In the genomic region with DNA sequence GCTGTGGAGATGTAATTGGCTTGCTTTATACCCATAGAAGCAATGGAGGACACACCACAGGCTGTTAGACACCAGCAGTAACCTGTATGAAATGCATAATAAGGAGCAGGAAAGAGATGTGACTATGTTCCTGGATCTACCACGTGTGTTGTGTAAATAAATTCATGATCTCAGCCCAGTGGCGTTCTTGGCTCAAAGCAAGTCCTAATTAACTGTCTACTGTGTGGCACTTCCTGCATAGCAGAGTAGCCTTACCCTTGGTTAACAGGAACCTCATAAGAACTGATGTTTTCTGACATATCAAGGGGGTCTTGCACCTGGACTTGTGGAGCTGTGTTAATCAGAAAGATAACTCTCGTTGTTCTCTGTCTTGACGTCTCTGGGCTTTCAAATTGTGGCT, we compare ENCODE assay signal across 9 cellular contexts. TPM values are rescaled to one million over a fixed set of nuclear protein-coding genes. Genes with fewer than 3 reads are reported as not detected.
A peak's percentile ranks its signal among the peaks of the same experiment; 100 is the strongest.
DNase-seq lines count a peak whose midpoint lies in the region; ATAC-seq and TF ChIP-seq lines count a peak whose summit lies in the region.
"Had no signal": no experiment of that assay in that cellular context is flagged by ENCODE, and none has a peak within 500 bp of the region (broad histone marks: within the 10 kb centered on the region; RNA-seq: fewer than 3 reads in every experiment).

No MANE protein-coding gene starts in this region.

- TF ChIP-seq CTCF in C4-2B (conservative IDR thresholded peaks at IDR 0.05) (no peak), astrocyte of the spinal cord (IDR thresholded peaks at IDR 0.05; ENCODE audit: low read depth, low read length) (no peak)

- in situ Hi-C loops in astrocyte of the spinal cord (cut with HindIII; ENCODE audit: low sequenced_read_pairs), result no loop called here

- no peak overlapping the region for H3K4me3 ChIP-seq in astrocyte of the spinal cord (ENCODE audit: low read depth, low read length)

- ATAC-seq in left lobe of liver, result peak; percentile 21
- ATAC-seq in HG03342 (IDR thresholded peaks at IDR 0.05; ENCODE audit: unreplicated experiment), result no peak
- ATAC-seq in GM18511 (IDR thresholded peaks at IDR 0.05; ENCODE audit: unreplicated experiment), result no peak
- ATAC-seq in HG03280 (IDR thresholded peaks at IDR 0.05; ENCODE audit: unreplicated experiment), result no peak

- peak overlapping the region; percentile 79 for H3K27ac ChIP-seq in C4-2B

- DNase-seq in NCI-H146 treated with DMSO at 0.1 percent for 48 hours (lab: John Stamatoyannopoulos, UW; ENCODE audit: unreplicated experiment) (peak; percentile 88), astrocyte of the spinal cord (ENCODE audit: low read depth, low spot score) (peak; percentile 40), left lobe of liver (ENCODE audit: low spot score) (no peak)
- DNase-seq in stimulated activated CD4-positive, alpha-beta T cell treated with anti-CD3 and anti-CD28 coated beads, Interleukin-4, amount 100 ng/mL, for 24 hours, result no peak
- DNase-seq: activated naive CD8-positive, alpha-beta T cell treated with anti-CD3 and anti-CD28 coated beads, Interleukin-2, amount 10 ng/mL, durations not matched to agents 7 days and 5 days had no signal

RNA-seq across cellular contexts. Expression of gene FAM180A, which starts 25.7 kb away (rescaled TPM):
- total RNA-seq in left lobe of liver, result 4.8 TPM
- total RNA-seq: activated naive CD8-positive, alpha-beta T cell treated with anti-CD3 and anti-CD28 coated beads, Interleukin-2, amount 10 ng/mL, durations not matched to agents 7 days and 5 days had no signal

RNA-seq across cellular contexts. Expression of gene SLC13A4, which starts 46.3 kb away (rescaled TPM):
- total RNA-seq in left lobe of liver, result 0.35 TPM
- total RNA-seq: activated naive CD8-positive, alpha-beta T cell treated with anti-CD3 and anti-CD28 coated beads, Interleukin-2, amount 10 ng/mL, durations not matched to agents 7 days and 5 days had no signal

Comparison
In these comparisons a context has a peak if more than half of its experiments do, and no peak if none do; other contexts are left out.
1. DNase-seq: peak in NCI-H146 treated with DMSO at 0.1 percent for 48 hours (single experiment) and astrocyte of the spinal cord (single experiment); none in left lobe of liver (single experiment) and stimulated activated CD4-positive, alpha-beta T cell treated with anti-CD3 and anti-CD28 coated beads, Interleukin-4, amount 100 ng/mL, for 24 hours (single experiment).